1 cellular context compared by ENCODE assay signal in genomic region chr3:192964959-192965719, GRCh38. TPM values are rescaled to one million over a fixed set of nuclear protein-coding genes. Genes with fewer than 3 reads are reported as not detected.
"Had no signal": no experiment of that assay in that cellular context is flagged by ENCODE, and none has a peak within 500 bp of the region (broad histone marks: within the 10 kb centered on the region; RNA-seq: fewer than 3 reads in every experiment).

No MANE protein-coding gene starts in this region.

RNA-seq across cellular contexts. Expression of gene MB21D2, which starts 47.5 kb away (rescaled TPM):
- polyA plus RNA-seq: IgD-negative memory B cell had no signal
